19 cellular contexts compared by ENCODE assay signal in genomic region chr1:184583837-184584236, GRCh38.
"Had no signal": no experiment of that assay in that cellular context is flagged by ENCODE, and none has a peak within 500 bp of the region (broad histone marks: within the 10 kb centered on the region; RNA-seq: fewer than 3 reads in every experiment).

No MANE protein-coding gene starts in this region.

- H3K9me3 ChIP-seq: body of pancreas, prostate gland, right lobe of liver, upper lobe of left lung had no signal

- H3K27me3 ChIP-seq: body of pancreas, right lobe of liver, upper lobe of left lung had no signal

- H3K4me1 Mint-ChIP-seq: activated B cell treated with CpG ODN at 0.5 μM for 24 hours; activated CD4-positive, alpha-beta T cell treated with anti-CD3 and anti-CD28 coated beads, Interleukin-2, amount 10 ng/mL, durations not matched to agents 24 days and 14 days; naive thymus-derived CD4-positive, alpha-beta T cell; stimulated activated naive CD8-positive, alpha-beta T cell treated with anti-CD3 and anti-CD28 coated beads, Interleukin-15, amount 100 ng/mL, for 72 hours had no signal

- DNase-seq: activated B cell treated with CpG ODN at 0.5 μM for 24 hours; activated CD4-positive, alpha-beta T cell treated with anti-CD3 and anti-CD28 coated beads, Interleukin-2, amount 10 ng/mL, durations not matched to agents 24 days and 14 days; activated CD8-positive, alpha-beta memory T cell treated with anti-CD3 and anti-CD28 coated beads, Interleukin-2, amount 50 U/mL, for 48 hours; activated CD8-positive, alpha-beta T cell treated with anti-CD3 and anti-CD28 coated beads, Interleukin-2, amount 10 ng/mL, durations not matched to agents 7 days and 5 days; activated gamma-delta T cell treated with Interleukin-2 at 50 U/mL for 16 hours; activated T-cell treated with anti-CD3 and anti-CD28 coated beads, Interleukin-2, amount 50 U/mL, for 72 hours; amniotic stem cell; body of pancreas; effector memory CD4-positive, alpha-beta T cell; foreskin melanocyte; left cardiac atrium; naive thymus-derived CD4-positive, alpha-beta T cell; right lobe of liver; stimulated activated naive CD8-positive, alpha-beta T cell treated with anti-CD3 and anti-CD28 coated beads, Interleukin-15, amount 100 ng/mL, for 72 hours; T-helper 2 cell; upper lobe of left lung had no signal

- H3K36me3 Mint-ChIP-seq: activated naive CD8-positive, alpha-beta T cell had no signal

- H3K27ac Mint-ChIP-seq: activated B cell treated with CpG ODN at 0.5 μM for 24 hours; activated CD4-positive, alpha-beta T cell treated with anti-CD3 and anti-CD28 coated beads, Interleukin-2, amount 10 ng/mL, durations not matched to agents 24 days and 14 days; activated CD8-positive, alpha-beta T cell treated with anti-CD3 and anti-CD28 coated beads, Interleukin-2, amount 10 ng/mL, durations not matched to agents 7 days and 5 days; activated naive CD8-positive, alpha-beta T cell; activated T-cell treated with anti-CD3 and anti-CD28 coated beads, Interleukin-2, amount 50 U/mL, for 72 hours; naive thymus-derived CD4-positive, alpha-beta T cell; stimulated activated naive CD8-positive, alpha-beta T cell treated with anti-CD3 and anti-CD28 coated beads, Interleukin-15, amount 100 ng/mL, for 72 hours had no signal

- H3K27ac ChIP-seq: body of pancreas, right lobe of liver, upper lobe of left lung had no signal

- H3K4me3 Mint-ChIP-seq: activated B cell treated with CpG ODN at 0.5 μM for 24 hours; activated CD4-positive, alpha-beta T cell treated with anti-CD3 and anti-CD28 coated beads, Interleukin-2, amount 10 ng/mL, durations not matched to agents 24 days and 14 days; activated CD8-positive, alpha-beta T cell treated with anti-CD3 and anti-CD28 coated beads, Interleukin-2, amount 10 ng/mL, durations not matched to agents 7 days and 5 days; activated naive CD8-positive, alpha-beta T cell; activated T-cell treated with anti-CD3 and anti-CD28 coated beads, Interleukin-2, amount 50 U/mL, for 72 hours; central memory CD8-positive, alpha-beta T cell; naive thymus-derived CD4-positive, alpha-beta T cell; stimulated activated naive CD8-positive, alpha-beta T cell treated with anti-CD3 and anti-CD28 coated beads, Interleukin-15, amount 100 ng/mL, for 72 hours had no signal

- H3K27me3 Mint-ChIP-seq: activated B cell treated with CpG ODN at 0.5 μM for 24 hours; central memory CD8-positive, alpha-beta T cell had no signal

- H3K9me3 Mint-ChIP-seq: activated CD4-positive, alpha-beta T cell treated with anti-CD3 and anti-CD28 coated beads, Interleukin-2, amount 10 ng/mL, durations not matched to agents 24 days and 14 days had no signal

- ATAC-seq: activated CD8-positive, alpha-beta T cell treated with anti-CD3 and anti-CD28 coated beads, Interleukin-2, amount 10 ng/mL, durations not matched to agents 7 days and 5 days; activated T-cell treated with anti-CD3 and anti-CD28 coated beads, Interleukin-2, amount 50 U/mL, for 72 hours; body of pancreas; left cardiac atrium; naive thymus-derived CD4-positive, alpha-beta T cell; right lobe of liver; stimulated activated naive CD8-positive, alpha-beta T cell treated with anti-CD3 and anti-CD28 coated beads, Interleukin-15, amount 100 ng/mL, for 72 hours had no signal

- H3K36me3 ChIP-seq: prostate gland, right lobe of liver, upper lobe of left lung had no signal

- H3K4me3 ChIP-seq: body of pancreas, prostate gland, right lobe of liver, upper lobe of left lung had no signal

- H3K4me1 ChIP-seq: right lobe of liver, upper lobe of left lung had no signal
